Comparison of ENCODE assay signal across 25 cellular contexts in the genomic region with DNA sequence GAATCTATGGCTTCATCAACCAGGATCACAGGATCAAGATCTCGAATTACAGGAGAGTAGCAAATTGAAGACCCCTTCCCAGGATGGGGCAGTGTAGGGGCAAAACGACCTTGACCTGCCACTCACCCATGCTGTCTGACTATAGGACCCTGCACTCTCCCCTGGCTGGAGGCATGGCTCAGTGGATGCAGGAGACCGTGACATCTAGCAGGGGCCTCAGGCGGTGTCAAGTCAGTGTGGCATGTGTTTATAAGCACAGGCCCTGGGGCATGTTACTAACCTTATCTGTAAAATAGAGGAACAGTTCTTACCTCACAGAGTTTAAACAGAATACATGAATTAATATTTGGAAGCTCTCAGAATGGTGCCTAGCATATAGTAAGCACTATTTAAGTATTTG. TPM values are rescaled to one million over a fixed set of nuclear protein-coding genes. Genes with fewer than 3 reads are reported as not detected.
DNase-seq lines count a peak whose midpoint lies in the region; ATAC-seq and TF ChIP-seq lines count a peak whose summit lies in the region.
"Had no signal": no experiment of that assay in that cellular context is flagged by ENCODE, and none has a peak within 500 bp of the region (broad histone marks: within the 10 kb centered on the region; RNA-seq: fewer than 3 reads in every experiment).

No MANE protein-coding gene starts in this region.

- H3K9me3 Mint-ChIP-seq in dendritic cell treated with granulocyte-macrophage colony-stimulating factor and Interleukin-4, amounts not matched to agents 40 ng/mL and 50 ng/mL, for 4 days, result no peaks in the 10 kb centered on the region
- H3K9me3 Mint-ChIP-seq: GM23338 had no signal

- peaks cover 32% of the 10 kb centered on the region for H3K4me1 Mint-ChIP-seq in dendritic cell treated with granulocyte-macrophage colony-stimulating factor and Interleukin-4, amounts not matched to agents 40 ng/mL and 50 ng/mL, for 4 days (ENCODE audit: low read depth)

- H3K27ac Mint-ChIP-seq in dendritic cell treated with granulocyte-macrophage colony-stimulating factor and Interleukin-4, amounts not matched to agents 40 ng/mL and 50 ng/mL, for 4 days, result peak overlapping the region; percentile 13
- H3K27ac Mint-ChIP-seq: CD4-positive, alpha-beta memory T cell; GM23338 had no signal

- intact Hi-C loops in dendritic cell treated with granulocyte-macrophage colony-stimulating factor and Interleukin-4, amounts not matched to agents 40 ng/mL and 50 ng/mL, for 4 days (cut with micrococcal nuclease), result no loop called here
- intact Hi-C loops in right lobe of liver (cut with DNase I), result no loop called here

- H3K9me3 ChIP-seq in SK-N-SH (no peaks in the 10 kb centered on the region), right lobe of liver (no peaks in the 10 kb centered on the region)
- H3K9me3 ChIP-seq: Caco-2, HAP-1 had no signal

- CTCF ChIA-PET in SK-N-SH (lab: Yijun Ruan, JAX), result interaction anchor here (1.1 to 1.9 kb wide), 3 partner anchors 12 to 24 kb away, joined by 3 to 5 read pairs (median 4); no protein-coding TSS in a partner anchor

- no peaks in the 10 kb centered on the region for H3F3A ChIP-seq in SK-N-SH (replicated peaks; ENCODE audit: insufficient read depth)

- TF ChIP-seq CTCF in SK-N-SH (IDR thresholded peaks at IDR 0.05) (no peak), right lobe of liver (IDR thresholded peaks at IDR 0.05) (no peak)

- no peaks in the 10 kb centered on the region for H3K36me3 ChIP-seq in SK-N-SH (replicated peaks in 1 of 2; ENCODE audit: control insufficient read depth in 1 of 2, insufficient read depth in 2 of 2, low read length in 1 of 2)
- no peaks in the 10 kb centered on the region for H3K36me3 ChIP-seq in right lobe of liver
- H3K36me3 ChIP-seq: BLaER1 treated with 17β-estradiol and CSF1 and Interleukin-3, amounts not matched to agents 10 nM and 100 nM; SJSA1 had no signal

- no peak for TF ChIP-seq POLR2A in right lobe of liver (IDR thresholded peaks at IDR 0.05)

- WGBS in SK-N-SH (ENCODE audit: low lambda C conversion rate), result 35% methylated on average over 4 of the region's 4 CpGs
- 52% methylated on average over 4 of the region's 4 CpGs for WGBS in right lobe of liver (ENCODE audit: insufficient coverage, low coverage, low lambda C conversion rate, missing lambda C conversion rate)

- H3K4me2 ChIP-seq in SK-N-SH, result no peak overlapping the region
- H3K4me2 ChIP-seq: BLaER1 treated with 17β-estradiol and CSF1 and Interleukin-3, amounts not matched to agents 10 nM and 100 nM; GM23338; KMS-11 had no signal

- H3K4me3 ChIP-seq in SK-N-SH (ENCODE audit: low read depth in 2 of 2, low read length in 1 of 2) (no peak overlapping the region), right lobe of liver (no peak overlapping the region)
- H3K4me3 ChIP-seq: BLaER1 treated with 17β-estradiol and CSF1 and Interleukin-3, amounts not matched to agents 10 nM and 100 nM; GM23338; HAP-1; SJSA1 had no signal

- no peak overlapping the region for H2AFZ ChIP-seq in SK-N-SH (ENCODE audit: low read depth)
- H2AFZ ChIP-seq: GM23338 had no signal

- peak; percentile 62 for DNase-seq in SK-N-SH
- DNase-seq in right lobe of liver, result no peak
- peak; percentile 17 for DNase-seq in stimulated activated CD8-positive, alpha-beta memory T cell treated with anti-CD3 and anti-CD28 coated beads, Interleukin-4, amount 100 ng/mL, for 48 hours
- no peak for DNase-seq in retina
- no peak for DNase-seq in hypothalamus (lab: John Stamatoyannopoulos, UW)
- DNase-seq: ACHN; Caco-2; CD4-positive, alpha-beta memory T cell; DMS 273 treated with DMSO at 0.1 percent for 48 hours; IMR-90; NCI-H1105; NCI-H2029 treated with DMSO at 0.1 percent for 48 hours; NCI-H2171; NCI-H526 treated with DMSO at 0.1 percent for 48 hours had no signal

- POLR2A ChIA-PET in SK-N-SH (lab: Yijun Ruan, JAX), result no interaction called here

- H3K4me3 Mint-ChIP-seq in dendritic cell treated with granulocyte-macrophage colony-stimulating factor and Interleukin-4, amounts not matched to agents 40 ng/mL and 50 ng/mL, for 4 days, result no peak overlapping the region
- H3K4me3 Mint-ChIP-seq: CD4-positive, alpha-beta memory T cell; GM23338 had no signal

- peaks cover 50% of the 10 kb centered on the region for H3K36me3 Mint-ChIP-seq in dendritic cell treated with granulocyte-macrophage colony-stimulating factor and Interleukin-4, amounts not matched to agents 40 ng/mL and 50 ng/mL, for 4 days (ENCODE audit: low read depth)

- H3K27ac ChIP-seq in SK-N-SH (ENCODE audit: low read depth in 2 of 2, low read length in 1 of 2) (no peak overlapping the region), right lobe of liver (peak overlapping the region in 2 of 3 donors; percentile 61 to 98)
- H3K27ac ChIP-seq: 22Rv1; BLaER1 treated with 17β-estradiol and CSF1 and Interleukin-3, amounts not matched to agents 10 nM and 100 nM; KMS-11; SJSA1 had no signal

- peak in 1 of 2 experiments; percentile 51; a peak in 2 of 4 replicates for TF ChIP-seq EP300 in SK-N-SH (IDR thresholded peaks at IDR 0.05; ENCODE audit: borderline replicate concordance in 1 of 2, low read depth in 1 of 2, low read length in 1 of 2)

- H3K9me2 ChIP-seq in SK-N-SH, result no peaks in the 10 kb centered on the region

- H3K9ac ChIP-seq in SK-N-SH, result no peak overlapping the region
- H3K9ac ChIP-seq: BLaER1 treated with 17β-estradiol and CSF1 and Interleukin-3, amounts not matched to agents 10 nM and 100 nM; KMS-11 had no signal

- no peaks in the 10 kb centered on the region for H3K27me3 ChIP-seq in SK-N-SH (ENCODE audit: insufficient read depth)
- H3K27me3 ChIP-seq in right lobe of liver, result no peaks in the 10 kb centered on the region

- no peaks in the 10 kb centered on the region for H3K27me3 Mint-ChIP-seq in dendritic cell treated with granulocyte-macrophage colony-stimulating factor and Interleukin-4, amounts not matched to agents 40 ng/mL and 50 ng/mL, for 4 days

- no peak for ATAC-seq in SK-N-SH treated with all-trans-retinoic acid at 6 μM for 48 hours
- ATAC-seq in right lobe of liver, result no peak
- ATAC-seq in HG03521 (IDR thresholded peaks at IDR 0.05; ENCODE audit: unreplicated experiment), result no peak
- ATAC-seq: GM23338, Right ventricle myocardium inferior had no signal

- TF ChIP-seq RAD21 in SK-N-SH (IDR thresholded peaks at IDR 0.05; ENCODE audit: low read length), result no peak

- no peaks in the 10 kb centered on the region for H3K79me2 ChIP-seq in SK-N-SH (ENCODE audit: insufficient read depth)

- H4K20me1 ChIP-seq in SK-N-SH (ENCODE audit: insufficient read depth), result no peaks in the 10 kb centered on the region

- H3K4me1 ChIP-seq in SK-N-SH (ENCODE audit: control insufficient read depth in 1 of 2, insufficient read depth in 2 of 2, low read depth in 1 of 2, low read length in 1 of 2) (peaks cover 0 to 31% of the 10 kb centered on the region in 2 experiments; a peak in 1 of 4 replicates), right lobe of liver (peaks cover 0 to 66% (median 29%) of the 10 kb centered on the region in 4 donors)

TF ChIP-seq in SK-N-SH, 30 proteins besides CTCF, POLR2A, EP300 and RAD21 (continues in another document):
- TF ChIP-seq FOSL2 (IDR thresholded peaks at IDR 0.05; ENCODE audit: borderline replicate concordance, low read depth), result no peak
- TF ChIP-seq, protein P1, sequence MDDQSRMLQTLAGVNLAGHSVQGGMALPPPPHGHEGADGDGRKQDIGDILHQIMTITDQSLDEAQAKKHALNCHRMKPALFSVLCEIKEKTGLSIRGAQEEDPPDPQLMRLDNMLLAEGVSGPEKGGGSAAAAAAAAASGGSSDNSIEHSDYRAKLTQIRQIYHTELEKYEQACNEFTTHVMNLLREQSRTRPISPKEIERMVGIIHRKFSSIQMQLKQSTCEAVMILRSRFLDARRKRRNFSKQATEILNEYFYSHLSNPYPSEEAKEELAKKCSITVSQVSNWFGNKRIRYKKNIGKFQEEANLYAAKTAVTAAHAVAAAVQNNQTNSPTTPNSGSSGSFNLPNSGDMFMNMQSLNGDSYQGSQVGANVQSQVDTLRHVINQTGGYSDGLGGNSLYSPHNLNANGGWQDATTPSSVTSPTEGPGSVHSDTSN (IDR thresholded peaks at IDR 0.05), result no peak

TF ChIP-seq in SK-N-SH treated with all-trans-retinoic acid at 6 μM for 48 hours, 23 proteins besides CTCF, POLR2A, EP300 and RAD21 (continues in another document):
- TF ChIP-seq GLIS3 (CRISPR knock-in tag; IDR thresholded peaks at IDR 0.05), result no peak
- TF ChIP-seq, protein P2, sequence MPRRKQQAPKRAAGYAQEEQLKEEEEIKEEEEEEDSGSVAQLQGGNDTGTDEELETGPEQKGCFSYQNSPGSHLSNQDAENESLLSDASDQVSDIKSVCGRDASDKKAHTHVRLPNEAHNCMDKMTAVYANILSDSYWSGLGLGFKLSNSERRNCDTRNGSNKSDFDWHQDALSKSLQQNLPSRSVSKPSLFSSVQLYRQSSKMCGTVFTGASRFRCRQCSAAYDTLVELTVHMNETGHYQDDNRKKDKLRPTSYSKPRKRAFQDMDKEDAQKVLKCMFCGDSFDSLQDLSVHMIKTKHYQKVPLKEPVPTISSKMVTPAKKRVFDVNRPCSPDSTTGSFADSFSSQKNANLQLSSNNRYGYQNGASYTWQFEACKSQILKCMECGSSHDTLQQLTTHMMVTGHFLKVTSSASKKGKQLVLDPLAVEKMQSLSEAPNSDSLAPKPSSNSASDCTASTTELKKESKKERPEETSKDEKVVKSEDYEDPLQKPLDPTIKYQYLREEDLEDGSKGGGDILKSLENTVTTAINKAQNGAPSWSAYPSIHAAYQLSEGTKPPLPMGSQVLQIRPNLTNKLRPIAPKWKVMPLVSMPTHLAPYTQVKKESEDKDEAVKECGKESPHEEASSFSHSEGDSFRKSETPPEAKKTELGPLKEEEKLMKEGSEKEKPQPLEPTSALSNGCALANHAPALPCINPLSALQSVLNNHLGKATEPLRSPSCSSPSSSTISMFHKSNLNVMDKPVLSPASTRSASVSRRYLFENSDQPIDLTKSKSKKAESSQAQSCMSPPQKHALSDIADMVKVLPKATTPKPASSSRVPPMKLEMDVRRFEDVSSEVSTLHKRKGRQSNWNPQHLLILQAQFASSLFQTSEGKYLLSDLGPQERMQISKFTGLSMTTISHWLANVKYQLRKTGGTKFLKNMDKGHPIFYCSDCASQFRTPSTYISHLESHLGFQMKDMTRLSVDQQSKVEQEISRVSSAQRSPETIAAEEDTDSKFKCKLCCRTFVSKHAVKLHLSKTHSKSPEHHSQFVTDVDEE (CRISPR knock-in tag; IDR thresholded peaks at IDR 0.05), result no peak

RNA-seq across cellular contexts. Expression of a gene that starts 3.5 kb away (rescaled TPM):
- not detected in 2 replicates for polyA plus RNA-seq in SK-N-SH (2012; rRNA removed)
- not detected in 2 replicates for polyA plus RNA-seq in SK-N-SH (2012; cell fraction: cytosol; rRNA removed)
- polyA plus RNA-seq in SK-N-SH (2012; cell fraction: nucleus; rRNA removed), result not detected in 2 replicates
- 100 to 1,000 TPM in 3 of 6 experiments, 10 to 100 TPM in 3; 60.7 to 187 (median 114) TPM for total RNA-seq in right lobe of liver
- total RNA-seq: G401, SJSA1 had no signal

RNA-seq across cellular contexts. Expression of a gene that starts 24.9 kb away (rescaled TPM):
- not detected in 2 replicates for polyA plus RNA-seq in SK-N-SH (2012; rRNA removed)
- not detected in 2 replicates for polyA plus RNA-seq in SK-N-SH (2012; cell fraction: cytosol; rRNA removed)
- polyA plus RNA-seq in SK-N-SH (2012; cell fraction: nucleus; rRNA removed), result 0.04 TPM in 1 of 2 replicates, not detected in the other
- 10 to 100 TPM in 3 of 6 experiments, 1 to 10 TPM in 3; 5.3 to 29.4 (median 10.7) TPM for total RNA-seq in right lobe of liver
- total RNA-seq: CD4-positive, alpha-beta memory T cell; G401; IMR-90; SJSA1 had no signal
- polyA plus RNA-seq: CD4-positive, alpha-beta memory T cell; IMR-90 had no signal

Comparison
In these comparisons a context has a peak if more than half of its experiments do, and no peak if none do; other contexts are left out.
1. DNase-seq: peak in SK-N-SH (single experiment) and stimulated activated CD8-positive, alpha-beta memory T cell treated with anti-CD3 and anti-CD28 coated beads, Interleukin-4, amount 100 ng/mL, for 48 hours (single experiment); none in right lobe of liver (0 of 3), retina (single experiment) and hypothalamus (0 of 51).
2. H3K27ac ChIP-seq: peak in right lobe of liver (2 of 3); none in SK-N-SH (0 of 2).